Comparison of ENCODE assay signal across 19 cellular contexts in the genomic region with DNA sequence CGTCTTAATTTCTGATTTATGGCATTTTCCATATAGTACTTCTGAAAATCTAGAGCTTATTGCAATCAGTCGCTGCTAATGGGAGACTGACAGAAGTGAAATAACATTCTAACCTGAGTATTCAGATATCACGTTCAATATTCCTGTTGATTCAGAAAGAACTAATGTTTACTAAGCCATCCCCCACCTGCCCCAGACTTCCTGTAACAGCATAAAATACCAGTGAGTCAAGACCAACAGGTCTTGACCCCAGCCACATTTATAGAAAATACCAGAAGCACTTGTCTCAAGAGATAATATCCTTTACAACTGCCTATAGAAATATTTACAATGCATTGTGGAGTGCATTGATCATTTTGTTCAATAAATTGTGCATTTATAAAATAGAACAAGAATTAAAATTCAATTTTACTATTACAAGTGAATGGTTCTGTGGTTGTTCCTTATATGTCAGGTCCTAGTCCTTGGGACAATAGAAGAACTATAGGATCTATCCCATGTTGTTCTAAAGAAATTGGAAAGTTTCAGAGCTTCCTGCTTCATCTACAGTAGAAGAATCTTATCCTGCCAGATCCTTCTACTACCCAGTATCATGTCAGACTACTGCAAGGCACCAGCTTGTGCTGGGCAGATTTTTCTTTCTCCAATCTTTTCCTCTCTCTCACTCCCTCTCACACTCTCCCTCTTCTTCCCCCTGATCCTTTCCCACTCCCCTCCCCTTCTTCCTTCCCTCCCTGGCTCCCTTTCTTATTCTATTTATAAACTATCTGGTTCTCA.
DNase-seq lines count a peak whose midpoint lies in the region; ATAC-seq and TF ChIP-seq lines count a peak whose summit lies in the region.
"Had no signal": no experiment of that assay in that cellular context is flagged by ENCODE, and none has a peak within 500 bp of the region (broad histone marks: within the 10 kb centered on the region; RNA-seq: fewer than 3 reads in every experiment).

No MANE protein-coding gene starts in this region.

- in situ Hi-C loops in mammary epithelial cell (cut with MboI; ENCODE audit: low sequenced_read_pairs in 2 of 2), result no loop called here

- no peaks in the 10 kb centered on the region for H4K20me1 ChIP-seq in mammary epithelial cell (ENCODE audit: insufficient read depth, low read length)
- H4K20me1 ChIP-seq: BLaER1 had no signal

- no peaks in the 10 kb centered on the region for H3K27me3 ChIP-seq in mammary epithelial cell (ENCODE audit: insufficient read depth, low read length)
- H3K27me3 ChIP-seq: BLaER1 had no signal

- CTCF ChIA-PET in mammary epithelial cell (lab: Charles Lee; ENCODE audit: low non-redundant PET), result no interaction called here

- intact Hi-C loops in mammary epithelial cell (cut with micrococcal nuclease), result no loop called here

- DNase-seq in EL (peak; percentile 38), NCI-H146 (lab: John Stamatoyannopoulos, UW) (peak; percentile 92), mammary epithelial cell (peak; percentile 54), non-pigmented ciliary epithelial cell (ENCODE audit: low read depth) (peak; percentile 31), occipital lobe (lab: John Stamatoyannopoulos, UW) (no peak), left lobe of liver (ENCODE audit: low spot score) (no peak)
- DNase-seq: activated CD4-positive, alpha-beta T cell treated with anti-CD3 and anti-CD28 coated beads for 4 hours; activated naive CD8-positive, alpha-beta T cell treated with anti-CD3 and anti-CD28 coated beads, Interleukin-2, amount 50 U/mL, for 24 hours; activated T-cell treated with anti-CD3 and anti-CD28 coated beads, Interleukin-2, amount 50 U/mL, for 1 hour; foreskin melanocyte; GDM1; naive B cell; NCI-H2171 treated with DMSO at 0.1 percent for 48 hours; stimulated activated naive CD4-positive, alpha-beta T cell treated with Interleukin-2 at 50 U/mL for 16 hours; T-helper 1 cell had no signal

- H3K4me1 ChIP-seq in mammary epithelial cell (ENCODE audit: insufficient read depth, low read length), result peaks cover 17% of the 10 kb centered on the region

- H3K36me3 ChIP-seq in mammary epithelial cell (ENCODE audit: insufficient read depth, low read length), result no peaks in the 10 kb centered on the region
- H3K36me3 ChIP-seq: BLaER1 had no signal

- no peak overlapping the region for H3K4me2 ChIP-seq in mammary epithelial cell (ENCODE audit: insufficient read depth, low read depth, low read length)
- H3K4me2 ChIP-seq: BLaER1 had no signal

- no peak overlapping the region for H3K9ac ChIP-seq in mammary epithelial cell (ENCODE audit: insufficient read depth, low read length)
- H3K9ac ChIP-seq: BLaER1 had no signal

- BruUV-seq in mammary epithelial cell (replicated peaks; lab: Mats Ljungman, UMichigan), result no TSS peak

- dilution Hi-C loops in mammary epithelial cell (cut with HindIII; ENCODE audit: low sequenced_read_pairs), result no loop called here

- ATAC-seq in HG02973 (IDR thresholded peaks at IDR 0.05; ENCODE audit: unreplicated experiment) (no peak), HG03521 (IDR thresholded peaks at IDR 0.05; ENCODE audit: unreplicated experiment) (no peak), left lobe of liver (no peak)
- ATAC-seq: activated naive CD8-positive, alpha-beta T cell treated with anti-CD3 and anti-CD28 coated beads, Interleukin-2, amount 50 U/mL, for 24 hours; sciatic nerve had no signal

- 68% methylated on average over 3 of the region's 3 CpGs for WGBS in mammary epithelial cell (ENCODE audit: low coverage, missing lambda C conversion rate)

- H2AFZ ChIP-seq in mammary epithelial cell (ENCODE audit: low read depth, low read length), result no peak overlapping the region

- no peak overlapping the region for H3K4me3 ChIP-seq in mammary epithelial cell (replicated peaks in 1 of 3; ENCODE audit: insufficient read depth in 1 of 3, low read depth in 2 of 3, low read length in 3 of 3)
- H3K4me3 ChIP-seq: BLaER1 had no signal

- H3K9me3 ChIP-seq in mammary epithelial cell (replicated peaks; ENCODE audit: insufficient read depth, low read length), result no peaks in the 10 kb centered on the region
- H3K9me3 ChIP-seq: BLaER1 had no signal

- no peak overlapping the region for H3K27ac ChIP-seq in mammary epithelial cell (ENCODE audit: insufficient read depth, low read depth, low read length)
- H3K27ac ChIP-seq: BLaER1 had no signal

- TF ChIP-seq CTCF in mammary epithelial cell (conservative IDR thresholded peaks at IDR 0.05 in 1 of 2, IDR thresholded peaks at IDR 0.05 in 1 of 2; ENCODE audit: extremely low read depth in 1 of 2, insufficient read depth in 1 of 2, low read depth in 1 of 2, low read length in 2 of 2), result no peak

- H3K79me2 ChIP-seq in mammary epithelial cell (ENCODE audit: insufficient read depth, low read length), result no peaks in the 10 kb centered on the region

Comparison
In these comparisons a context has a peak if more than half of its experiments do, and no peak if none do; other contexts are left out.
1. DNase-seq: peak in EL (single experiment), NCI-H146 (single experiment), mammary epithelial cell (single experiment) and non-pigmented ciliary epithelial cell (single experiment); none in occipital lobe (single experiment) and left lobe of liver (single experiment).